Comparison of ENCODE assay signal across 15 cellular contexts in the genomic region with DNA sequence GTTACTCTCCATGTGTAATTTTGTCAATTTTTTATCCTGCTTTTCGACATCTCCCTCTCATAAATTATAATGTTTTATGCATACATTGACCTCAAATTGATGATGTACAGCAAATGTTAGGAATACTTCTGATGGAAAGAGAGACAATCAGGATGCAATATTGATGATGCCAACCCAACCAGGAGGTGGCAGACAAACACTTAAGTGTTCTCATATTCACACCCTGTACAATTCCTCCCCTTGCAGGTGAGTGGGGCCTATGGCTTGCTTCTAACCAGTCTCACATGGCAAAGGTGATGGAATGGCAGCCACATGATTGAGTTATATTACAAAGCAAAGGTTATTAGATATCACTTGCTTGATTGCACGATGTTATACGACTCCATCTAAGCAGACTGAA.
DNase-seq lines count a peak whose midpoint lies in the region; ATAC-seq and TF ChIP-seq lines count a peak whose summit lies in the region.
"Had no signal": no experiment of that assay in that cellular context is flagged by ENCODE, and none has a peak within 500 bp of the region (broad histone marks: within the 10 kb centered on the region; RNA-seq: fewer than 3 reads in every experiment).

No MANE protein-coding gene starts in this region.

- no peak for TF ChIP-seq EP300 in upper lobe of left lung (IDR thresholded peaks at IDR 0.05)

- peak; percentile 18 to 30 for DNase-seq in NCI-H524 (lab: John Stamatoyannopoulos, UW)
- DNase-seq in NCI-H524 treated with DMSO at 0.1 percent for 48 hours (lab: John Stamatoyannopoulos, UW), result no peak
- DNase-seq in NCI-H345 (lab: John Stamatoyannopoulos, UW), result peak; percentile 16
- no peak for DNase-seq in retinal pigment epithelial cell (ENCODE audit: low read depth)
- DNase-seq in NCI-H2107 (lab: John Stamatoyannopoulos, UW), result no peak
- no peak for DNase-seq in upper lobe of left lung
- DNase-seq in NK-92 treated with Interleukin-12 subunit alpha and Interleukin-12 subunit beta, amount 100 ng/mL, for 24 hours (lab: John Stamatoyannopoulos, UW), result no peak
- DNase-seq: activated T-cell treated with anti-CD3 and anti-CD28 coated beads, Interleukin-2, amount 50 U/mL, for 24 hours; effector CD8-positive, alpha-beta T cell; naive B cell; NCI-H446; Right ventricle myocardium superior had no signal

- H3K4me3 ChIP-seq in retinal pigment epithelial cell (ENCODE audit: low read length) (no peak overlapping the region), upper lobe of left lung (no peak overlapping the region)
- H3K4me3 ChIP-seq: thoracic aorta had no signal

- H3K27me3 ChIP-seq in upper lobe of left lung, result no peaks in the 10 kb centered on the region

- no peak for ATAC-seq in upper lobe of left lung (ENCODE audit: low FRiP score in 2 of 2)
- ATAC-seq: left lobe of liver had no signal

- no peak for TF ChIP-seq POLR2A in upper lobe of left lung (IDR thresholded peaks at IDR 0.05)

- TF ChIP-seq CTCF in VCaP (conservative IDR thresholded peaks at IDR 0.05) (peak; percentile 55), retinal pigment epithelial cell (conservative IDR thresholded peaks at IDR 0.05; ENCODE audit: low read depth, low read length) (peak; percentile 16), upper lobe of left lung (IDR thresholded peaks at IDR 0.05) (no peak)

- no peaks in the 10 kb centered on the region for H3K4me1 ChIP-seq in upper lobe of left lung

- no peaks in the 10 kb centered on the region for H3K9me3 ChIP-seq in upper lobe of left lung
- H3K9me3 ChIP-seq: thoracic aorta had no signal

- WGBS in upper lobe of left lung, 2 donors, result 81 to 89% methylated on average over 3 of the region's 3 CpGs

- no peak overlapping the region for H3K27ac ChIP-seq in VCaP
- H3K27ac ChIP-seq in upper lobe of left lung, result no peak overlapping the region
- H3K27ac ChIP-seq: thoracic aorta had no signal

- H3K36me3 ChIP-seq in upper lobe of left lung, result no peaks in the 10 kb centered on the region
- H3K36me3 ChIP-seq: thoracic aorta had no signal

Comparison
In these comparisons a context has a peak if more than half of its experiments do, and no peak if none do; other contexts are left out.
1. DNase-seq: peak in NCI-H524 (2 of 2) and NCI-H345 (single experiment); none in NCI-H524 treated with DMSO at 0.1 percent for 48 hours (single experiment), retinal pigment epithelial cell (single experiment), NCI-H2107 (single experiment), upper lobe of left lung (0 of 2) and NK-92 treated with Interleukin-12 subunit alpha and Interleukin-12 subunit beta, amount 100 ng/mL, for 24 hours (single experiment).
2. CTCF ChIP-seq: peak in VCaP (single experiment) and retinal pigment epithelial cell (single experiment); none in upper lobe of left lung (0 of 6).